15 cellular contexts compared by ENCODE assay signal in genomic region chr2:172865422-172865821, GRCh38.
DNase-seq lines count a peak whose midpoint lies in the region; ATAC-seq and TF ChIP-seq lines count a peak whose summit lies in the region.
"Had no signal": no experiment of that assay in that cellular context is flagged by ENCODE, and none has a peak within 500 bp of the region (broad histone marks: within the 10 kb centered on the region; RNA-seq: fewer than 3 reads in every experiment).

No MANE protein-coding gene starts in this region.

- H3K27me3 Mint-ChIP-seq in activated naive CD4-positive, alpha-beta T cell treated with anti-CD3 and anti-CD28 coated beads, Interleukin-2, amount 10 ng/mL, durations not matched to agents 7 days and 5 days: peaks cover 9% of the 10 kb centered on the region

- H3K4ac ChIP-seq in IMR-90 (ENCODE audit: low read depth, low read length): no peak overlapping the region

- no peaks in the 10 kb centered on the region for H3K4me1 ChIP-seq in DND-41 (ENCODE audit: insufficient read depth, low read length)
- no peaks in the 10 kb centered on the region; the same call in 1 of the 2 replicates for H3K4me1 ChIP-seq in IMR-90 (ENCODE audit: control insufficient read depth, insufficient read depth, low read length)

- no peak overlapping the region for H3K27ac Mint-ChIP-seq in activated naive CD4-positive, alpha-beta T cell treated with anti-CD3 and anti-CD28 coated beads, Interleukin-2, amount 10 ng/mL, durations not matched to agents 7 days and 5 days
- H3K27ac Mint-ChIP-seq: nephron progenitor cell had no signal

- H4K20me1 ChIP-seq in DND-41 (ENCODE audit: insufficient read depth, low read length): no peaks in the 10 kb centered on the region
- H4K20me1 ChIP-seq in IMR-90 (ENCODE audit: insufficient read depth, low read length): no peaks in the 10 kb centered on the region

- CTCF ChIA-PET in IMR-90 (lab: Yijun Ruan, JAX): interaction anchor here (1.0 to 1.1 kb wide), 2 partner anchors 8 to 66 kb away, joined by 4 read pairs; no protein-coding TSS in a partner anchor
- CTCF ChIA-PET in activated naive CD4-positive, alpha-beta T cell treated with anti-CD3 and anti-CD28 coated beads, Interleukin-2, amount 10 ng/mL, durations not matched to agents 7 days and 5 days (lab: Charles Lee): interaction anchor here (0.6 to 4.6 kb wide), 2 partner anchors 66 to 327 kb away, joined by 3 to 38 read pairs; no protein-coding TSS in a partner anchor

- H3K9me3 Mint-ChIP-seq in activated naive CD4-positive, alpha-beta T cell treated with anti-CD3 and anti-CD28 coated beads, Interleukin-2, amount 10 ng/mL, durations not matched to agents 7 days and 5 days: no peaks in the 10 kb centered on the region
- H3K9me3 Mint-ChIP-seq: nephron progenitor cell had no signal

- H2BK120ac ChIP-seq in IMR-90 (ENCODE audit: low read depth, low read length): no peak overlapping the region

- POLR2A ChIA-PET in IMR-90 (lab: Charles Lee; ENCODE audit: unreplicated experiment): interaction anchor here (0.6 kb wide), 1 partner anchor 55 kb away, joined by 3 read pairs; no protein-coding TSS in a partner anchor

- in situ Hi-C loops in IMR-90 (cut with MboI; ENCODE audit: low sequenced_read_pairs): no loop called here

- no peaks in the 10 kb centered on the region for H3K36me3 Mint-ChIP-seq in activated naive CD4-positive, alpha-beta T cell treated with anti-CD3 and anti-CD28 coated beads, Interleukin-2, amount 10 ng/mL, durations not matched to agents 7 days and 5 days

- H3K18ac ChIP-seq in IMR-90 (ENCODE audit: low read depth, low read length): no peak overlapping the region

- no peak overlapping the region for H3K4me3 Mint-ChIP-seq in activated naive CD4-positive, alpha-beta T cell treated with anti-CD3 and anti-CD28 coated beads, Interleukin-2, amount 10 ng/mL, durations not matched to agents 7 days and 5 days
- H3K4me3 Mint-ChIP-seq: nephron progenitor cell had no signal

- H3K27ac ChIP-seq in DND-41 (ENCODE audit: low read length): no peak overlapping the region
- H3K27ac ChIP-seq in IMR-90 (ENCODE audit: insufficient read depth, low read length): no peak overlapping the region
- H3K27ac ChIP-seq: heart left ventricle had no signal

- DNase-seq in DND-41 (no peak), IMR-90 (peak; percentile 48), iPS-NIHi7 (ENCODE audit: extremely low spot score) (peak; percentile 27), NCI-H2081 treated with DMSO at 0.1 percent for 48 hours (lab: John Stamatoyannopoulos, UW) (no peak), retina (no peak)
- no peak for DNase-seq in activated naive CD4-positive, alpha-beta T cell treated with anti-CD3 and anti-CD28 coated beads, Interleukin-2, amount 10 ng/mL, durations not matched to agents 7 days and 5 days
- DNase-seq: heart left ventricle, left ventricle myocardium superior, NCI-H1436, nephron progenitor cell, SHP77, small intestine had no signal

- H2AK9ac ChIP-seq in IMR-90 (replicated peaks; ENCODE audit: low read depth, low read length, poor library complexity): no peak overlapping the region

- no peak overlapping the region for H3K14ac ChIP-seq in IMR-90 (replicated peaks; ENCODE audit: low read depth, low read length)

- BruUV-seq in IMR-90 (replicated peaks; lab: Mats Ljungman, UMichigan): no TSS peak

- H3K9me3 ChIP-seq in DND-41 (ENCODE audit: insufficient read depth, low read length, severe bottlenecking) (no peaks in the 10 kb centered on the region), IMR-90 (ENCODE audit: control insufficient read depth, insufficient read depth, low read length) (no peaks in the 10 kb centered on the region)
- H3K9me3 ChIP-seq: heart left ventricle had no signal

- dilution Hi-C loops in IMR-90 (cut with HindIII; ENCODE audit: low sequenced_read_pairs, unreplicated experiment): no loop called here

- WGBS in IMR-90 (ENCODE audit: extremely low coverage in 2 of 2, insufficient read length in 1 of 2), 2 experiments: no CpG with 5 or more reads among the region's 3 CpGs

- TF ChIP-seq CTCF in DND-41 (IDR thresholded peaks at IDR 0.05; ENCODE audit: borderline replicate concordance, extremely low read depth, low read length, poor library complexity, severe bottlenecking) (peak; percentile 17), IMR-90 (conservative IDR thresholded peaks at IDR 0.05; ENCODE audit: low read depth, low read length) (peak; percentile 25; the same call in 1 of the 2 replicates), WI38 (IDR thresholded peaks at IDR 0.05; ENCODE audit: low read depth, low read length) (peak; percentile 32)

- no peak overlapping the region for H4K91ac ChIP-seq in IMR-90 (ENCODE audit: insufficient read depth, low read depth, low read length)

- no peak for TF ChIP-seq POLR2A in IMR-90 (IDR thresholded peaks at IDR 0.05; ENCODE audit: low read depth, low read length)

- no peaks in the 10 kb centered on the region for H3K4me1 Mint-ChIP-seq in activated naive CD4-positive, alpha-beta T cell treated with anti-CD3 and anti-CD28 coated beads, Interleukin-2, amount 10 ng/mL, durations not matched to agents 7 days and 5 days

- intact Hi-C loops in IMR-90 (cut with micrococcal nuclease): no loop called here

- no peak overlapping the region for H2AK5ac ChIP-seq in IMR-90 (ENCODE audit: low read depth, low read length)

- H4K5ac ChIP-seq in IMR-90 (ENCODE audit: low read depth, low read length): no peak overlapping the region

- no peaks in the 10 kb centered on the region for H3K79me1 ChIP-seq in IMR-90 (ENCODE audit: low read depth in 1 of 2, low read length in 2 of 2)

- H3K9ac ChIP-seq in DND-41 (ENCODE audit: low read depth, low read length): no peak overlapping the region
- no peak overlapping the region for H3K9ac ChIP-seq in IMR-90 (ENCODE audit: low read depth, low read length)

- H3K4me3 ChIP-seq in DND-41 (ENCODE audit: low read depth in 1 of 2, low read length in 2 of 2) (no peak overlapping the region), IMR-90 (ENCODE audit: insufficient read depth, low read depth, low read length) (no peak overlapping the region), WI38 (ENCODE audit: low read depth, low read length) (no peak overlapping the region)
- H3K4me3 ChIP-seq: GM12878, heart left ventricle had no signal

- H2AFZ ChIP-seq in DND-41 (ENCODE audit: low read depth, low read length): no peak overlapping the region
- no peak overlapping the region for H2AFZ ChIP-seq in IMR-90 (replicated peaks; ENCODE audit: low read length, poor library complexity)

- H3K4me2 ChIP-seq in DND-41 (ENCODE audit: insufficient read depth, low read length): no peak overlapping the region
- H3K4me2 ChIP-seq in IMR-90 (ENCODE audit: low read depth, low read length): no peak overlapping the region

- no peak for ATAC-seq in DND-41 (ENCODE audit: insufficient read depth, low read depth)
- ATAC-seq in IMR-90 (ENCODE audit: low read depth): peak; percentile 54; the same call in 1 of the 2 replicates
- ATAC-seq in GM19397 (IDR thresholded peaks at IDR 0.05; ENCODE audit: unreplicated experiment): no peak
- ATAC-seq: GM12878, heart left ventricle, left ventricle myocardium superior had no signal

- H4K8ac ChIP-seq in IMR-90 (ENCODE audit: low read depth in 2 of 2, low read length in 2 of 2): no peak overlapping the region

- H2BK20ac ChIP-seq in IMR-90 (ENCODE audit: low read depth, low read length): no peak overlapping the region

- H3K27me3 ChIP-seq in DND-41 (ENCODE audit: insufficient read depth, low read length, poor library complexity) (peaks cover 7% of the 10 kb centered on the region), IMR-90 (ENCODE audit: control insufficient read depth, insufficient read depth, low read length) (no peaks in the 10 kb centered on the region)
- H3K27me3 ChIP-seq: heart left ventricle had no signal

- no peak overlapping the region for H2BK5ac ChIP-seq in IMR-90 (ENCODE audit: low read depth, low read length, poor library complexity, severe bottlenecking)

- no peak overlapping the region for H2BK15ac ChIP-seq in IMR-90 (ENCODE audit: low read depth, low read length)

- H3K9me1 ChIP-seq in IMR-90 (ENCODE audit: insufficient read depth, low read length): no peaks in the 10 kb centered on the region; the same call in 1 of the 2 replicates

- no peaks in the 10 kb centered on the region for H3K36me3 ChIP-seq in DND-41 (ENCODE audit: insufficient read depth, low read length)
- H3K36me3 ChIP-seq in IMR-90 (ENCODE audit: control insufficient read depth, insufficient read depth, low read length): no peaks in the 10 kb centered on the region
- H3K36me3 ChIP-seq: heart left ventricle had no signal

- no peaks in the 10 kb centered on the region for H3K79me2 ChIP-seq in DND-41 (ENCODE audit: insufficient read depth, low read length)

- no peak overlapping the region for H3K23ac ChIP-seq in IMR-90 (ENCODE audit: low read depth, low read length)

- TF ChIP-seq RAD21 in IMR-90 (IDR thresholded peaks at IDR 0.05; ENCODE audit: low read length): no peak

- no peak overlapping the region for H3K56ac ChIP-seq in IMR-90 (ENCODE audit: extremely low read depth, insufficient read depth, low read length)

TF ChIP-seq in IMR-90, 13 proteins besides CTCF, POLR2A, EP300 and RAD21 (continues in another document):
- TF ChIP-seq CHD1 (IDR thresholded peaks at IDR 0.05; ENCODE audit: low read depth, low read length) (no peak), MAFK (IDR thresholded peaks at IDR 0.05; ENCODE audit: low read depth, low read length) (no peak), MAZ (IDR thresholded peaks at IDR 0.05; ENCODE audit: borderline replicate concordance, low read depth, low read length) (no peak), RFX5 (IDR thresholded peaks at IDR 0.05; ENCODE audit: low read depth, low read length) (no peak), USF2 (IDR thresholded peaks at IDR 0.05; ENCODE audit: low read depth, low read length) (no peak), BHLHE40 (IDR thresholded peaks at IDR 0.05; ENCODE audit: low read depth, low read length) (no peak), NFE2L2 (IDR thresholded peaks at IDR 0.05; ENCODE audit: low read depth, low read length) (no peak), FOS (IDR thresholded peaks at IDR 0.05; ENCODE audit: low read depth, low read length) (no peak)

Comparison
In these comparisons a context has a peak if more than half of its experiments do, and no peak if none do; other contexts are left out.
1. DNase-seq: peak in IMR-90 (single experiment) and iPS-NIHi7 (single experiment); none in DND-41 (single experiment), activated naive CD4-positive, alpha-beta T cell treated with anti-CD3 and anti-CD28 coated beads, Interleukin-2, amount 10 ng/mL, durations not matched to agents 7 days and 5 days (single experiment), NCI-H2081 treated with DMSO at 0.1 percent for 48 hours (single experiment) and retina (single experiment).
2. Peak in every context shown above with its lines, with median percentiles within 50 percentile points of each other: CTCF ChIP-seq.